ENCODE assay signal across 1 cellular context in genomic region chr3:197554562-197555280, GRCh38.
TF ChIP-seq lines count a peak whose summit lies in the region.

No MANE protein-coding gene starts in this region.

TF ChIP-seq in WTC11, 78 proteins besides CTCF, POLR2A, EP300 and RAD21 (continued from another document):
- peak; percentile 87 for TF ChIP-seq E2F5 (CRISPR knock-in tag; IDR thresholded peaks at IDR 0.05)
- TF ChIP-seq GRHL2 (CRISPR knock-in tag; IDR thresholded peaks at IDR 0.05; ENCODE audit: insufficient replicate concordance, severe bottlenecking) = no peak
- TF ChIP-seq KAT7 (CRISPR knock-in tag; IDR thresholded peaks at IDR 0.05; ENCODE audit: borderline replicate concordance) = 0 out of 2 replicates have a peak, but pooled peaks have one; percentile 66
- TF ChIP-seq NR1H2 (CRISPR knock-in tag; IDR thresholded peaks at IDR 0.05) = no peak
- 0 out of 2 replicates have a peak, but pooled peaks have one; percentile 8 for TF ChIP-seq TEAD4 (CRISPR knock-in tag; IDR thresholded peaks at IDR 0.05)
